ENCODE assay signal across 2 cellular contexts in the genomic region with DNA sequence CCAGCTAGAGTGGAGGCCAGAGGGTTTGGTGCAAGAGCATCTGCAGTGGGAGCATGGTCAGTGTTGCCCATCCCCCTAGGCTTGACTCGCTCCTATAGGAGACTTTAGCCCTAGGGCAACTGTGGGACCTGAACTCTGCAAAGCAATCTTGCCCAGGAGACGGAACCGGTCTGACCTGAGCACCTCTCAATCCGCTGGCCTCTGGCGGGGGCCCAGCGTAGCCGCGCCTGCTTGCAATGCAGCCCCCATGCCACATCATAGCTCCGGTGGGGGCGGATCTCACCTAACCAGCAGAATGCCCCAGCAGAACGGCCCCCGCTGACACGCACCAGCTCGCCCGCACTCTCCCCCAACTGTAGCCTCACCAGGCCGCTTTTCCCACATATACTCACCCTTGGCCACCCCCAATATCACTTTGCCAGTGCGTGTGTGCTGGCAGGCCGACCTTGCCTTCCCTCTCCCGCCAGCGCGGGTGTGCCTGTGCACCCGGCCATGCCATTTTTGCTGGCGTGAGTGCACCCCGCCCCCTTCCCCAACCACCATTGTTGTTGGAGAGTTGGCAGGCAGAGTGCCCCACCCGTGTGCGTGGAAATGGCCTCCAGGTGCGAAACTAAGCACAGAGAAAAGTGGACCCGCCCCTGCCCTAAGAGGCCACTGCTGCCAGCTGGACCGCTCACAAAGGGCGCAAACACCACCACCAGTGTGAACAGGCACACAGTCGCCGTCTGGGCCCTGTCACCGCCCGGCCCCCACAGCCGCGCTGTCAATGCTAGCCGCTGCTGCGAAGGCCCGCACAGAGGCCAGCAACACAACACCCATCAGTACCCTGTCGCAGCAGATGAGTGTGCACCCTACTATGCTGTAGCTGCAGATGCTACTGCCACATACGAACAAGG.
A peak's percentile ranks its signal among the peaks of the same experiment; 100 is the strongest.
TF ChIP-seq lines count a peak whose summit lies in the region.

No MANE protein-coding gene starts in this region.

TF ChIP-seq in GM23338, 12 proteins besides CTCF, POLR2A, EP300 and RAD21:
- TF ChIP-seq ZNF331 (CRISPR knock-in tag; IDR thresholded peaks at IDR 0.05; ENCODE audit: low read depth) (no peak), JUNB (IDR thresholded peaks at IDR 0.05; ENCODE audit: unreplicated experiment) (no peak), POLR2AphosphoS5 (IDR thresholded peaks at IDR 0.05; ENCODE audit: low read depth) (no peak), STAT1 (IDR thresholded peaks at IDR 0.05; ENCODE audit: unreplicated experiment) (no peak), CREB1 (CRISPR knock-in tag; IDR thresholded peaks at IDR 0.05; ENCODE audit: low read depth) (no peak)

TF ChIP-seq in K562, 482 proteins besides CTCF, POLR2A, EP300 and RAD21:
- TF ChIP-seq POLR2H (tag; IDR thresholded peaks at IDR 0.05; ENCODE audit: low read depth): no peak
- TF ChIP-seq, protein P1, sequence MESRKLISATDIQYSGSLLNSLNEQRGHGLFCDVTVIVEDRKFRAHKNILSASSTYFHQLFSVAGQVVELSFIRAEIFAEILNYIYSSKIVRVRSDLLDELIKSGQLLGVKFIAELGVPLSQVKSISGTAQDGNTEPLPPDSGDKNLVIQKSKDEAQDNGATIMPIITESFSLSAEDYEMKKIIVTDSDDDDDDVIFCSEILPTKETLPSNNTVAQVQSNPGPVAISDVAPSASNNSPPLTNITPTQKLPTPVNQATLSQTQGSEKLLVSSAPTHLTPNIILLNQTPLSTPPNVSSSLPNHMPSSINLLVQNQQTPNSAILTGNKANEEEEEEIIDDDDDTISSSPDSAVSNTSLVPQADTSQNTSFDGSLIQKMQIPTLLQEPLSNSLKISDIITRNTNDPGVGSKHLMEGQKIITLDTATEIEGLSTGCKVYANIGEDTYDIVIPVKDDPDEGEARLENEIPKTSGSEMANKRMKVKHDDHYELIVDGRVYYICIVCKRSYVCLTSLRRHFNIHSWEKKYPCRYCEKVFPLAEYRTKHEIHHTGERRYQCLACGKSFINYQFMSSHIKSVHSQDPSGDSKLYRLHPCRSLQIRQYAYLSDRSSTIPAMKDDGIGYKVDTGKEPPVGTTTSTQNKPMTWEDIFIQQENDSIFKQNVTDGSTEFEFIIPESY (CRISPR knock-in tag; IDR thresholded peaks at IDR 0.05): peak; percentile 54
